Comparison of ENCODE assay signal across 9 cellular contexts in genomic region chr21:14875704-14876364, GRCh38.
A peak's percentile ranks its signal among the peaks of the same experiment; 100 is the strongest.
DNase-seq lines count a peak whose midpoint lies in the region; ATAC-seq and TF ChIP-seq lines count a peak whose summit lies in the region.
"Had no signal": no experiment of that assay in that cellular context is flagged by ENCODE, and none has a peak within 500 bp of the region (broad histone marks: within the 10 kb centered on the region; RNA-seq: fewer than 3 reads in every experiment).

No MANE protein-coding gene starts in this region.

- ATAC-seq in GM18511 (IDR thresholded peaks at IDR 0.05; ENCODE audit: unreplicated experiment) (peak; percentile 68), GM21723 (IDR thresholded peaks at IDR 0.05; ENCODE audit: unreplicated experiment) (peak; percentile 66), HG03520 (IDR thresholded peaks at IDR 0.05; ENCODE audit: unreplicated experiment) (peak; percentile 41), memory B cell (ENCODE audit: low read depth) (peak; percentile 50)
- ATAC-seq: body of pancreas had no signal

- H3K27ac Mint-ChIP-seq in memory B cell (peak overlapping the region; percentile 21), CD14-positive monocyte (peak overlapping the region in 3 of 7 donors; percentile 16 to 70 (median 45))
- H3K27ac Mint-ChIP-seq in activated T-cell treated with anti-CD3 and anti-CD28 coated beads, Interleukin-2, amount 50 U/mL, for 24 hours: no peak overlapping the region

- DNase-seq in memory B cell (ENCODE audit: low spot score in 2 of 2) (no peak), CD14-positive monocyte (ENCODE audit: low spot score) (no peak), LoVo (ENCODE audit: low spot score) (no peak), NCI-H1092 treated with DMSO at 0.1 percent for 48 hours (lab: John Stamatoyannopoulos, UW) (no peak)
- DNase-seq in activated T-cell treated with anti-CD3 and anti-CD28 coated beads, Interleukin-2, amount 50 U/mL, for 24 hours: no peak
- DNase-seq: body of pancreas had no signal

- no peaks in the 10 kb centered on the region for H3K9me3 Mint-ChIP-seq in memory B cell
- peaks cover 0 to 3% (median 0%) of the 10 kb centered on the region in 7 donors for H3K9me3 Mint-ChIP-seq in CD14-positive monocyte
- no peaks in the 10 kb centered on the region for H3K9me3 Mint-ChIP-seq in activated T-cell treated with anti-CD3 and anti-CD28 coated beads, Interleukin-2, amount 50 U/mL, for 24 hours

- no peak for TF ChIP-seq CTCF in CD14-positive monocyte (IDR thresholded peaks at IDR 0.05)

- intact Hi-C loops in CD14-positive monocyte (cut with micrococcal nuclease): loop anchor here in 1 of 2 donors (5.0 to 10.0 kb wide), 2 partner anchors 186 to 809 kb away; partner anchors contain the start of gene NRIP1

- H3K4me3 Mint-ChIP-seq in memory B cell: no peak overlapping the region
- no peak overlapping the region for H3K4me3 Mint-ChIP-seq in CD14-positive monocyte
- no peak overlapping the region for H3K4me3 Mint-ChIP-seq in activated T-cell treated with anti-CD3 and anti-CD28 coated beads, Interleukin-2, amount 50 U/mL, for 24 hours

- no peaks in the 10 kb centered on the region for H3K36me3 Mint-ChIP-seq in memory B cell
- no peaks in the 10 kb centered on the region for H3K36me3 Mint-ChIP-seq in CD14-positive monocyte
- no peaks in the 10 kb centered on the region for H3K36me3 Mint-ChIP-seq in activated T-cell treated with anti-CD3 and anti-CD28 coated beads, Interleukin-2, amount 50 U/mL, for 24 hours (ENCODE audit: low read depth)

- H3K27me3 Mint-ChIP-seq in memory B cell (no peaks in the 10 kb centered on the region), CD14-positive monocyte (ENCODE audit: low read depth in 3 of 3) (peaks cover 0 to 3% (median 2%) of the 10 kb centered on the region in 3 donors)
- no peaks in the 10 kb centered on the region for H3K27me3 Mint-ChIP-seq in activated T-cell treated with anti-CD3 and anti-CD28 coated beads, Interleukin-2, amount 50 U/mL, for 24 hours

- peaks cover 41% of the 10 kb centered on the region for H3K4me1 Mint-ChIP-seq in memory B cell
- peaks cover 49% of the 10 kb centered on the region for H3K4me1 Mint-ChIP-seq in CD14-positive monocyte
- H3K4me1 Mint-ChIP-seq in activated T-cell treated with anti-CD3 and anti-CD28 coated beads, Interleukin-2, amount 50 U/mL, for 24 hours (ENCODE audit: low read depth): peaks cover 10% of the 10 kb centered on the region
